8 cellular contexts compared by ENCODE assay signal in the genomic region with DNA sequence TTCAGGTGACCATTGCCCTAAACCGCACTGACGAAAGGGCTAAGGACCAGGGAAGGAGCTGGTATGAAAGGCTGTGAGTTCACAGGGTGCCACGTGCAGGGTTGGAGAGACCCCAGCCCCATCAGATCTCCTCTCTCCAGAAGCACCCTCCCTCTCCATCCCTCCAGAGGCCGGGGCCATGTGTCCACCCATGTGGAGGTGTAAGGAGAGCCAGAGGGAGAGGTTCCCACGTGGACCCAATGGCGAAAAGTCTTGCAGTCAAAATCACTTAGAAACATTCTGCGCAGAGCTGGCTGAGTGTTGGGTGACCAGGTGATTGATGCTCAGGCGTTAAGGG.
DNase-seq lines count a peak whose midpoint lies in the region; TF ChIP-seq lines count a peak whose summit lies in the region.

No MANE protein-coding gene starts in this region.

- peak overlapping the region; percentile 72 for H2AK5ac ChIP-seq in neuronal stem cell (ENCODE audit: low read depth, low read length)

- intact Hi-C loops in CD4-positive, alpha-beta memory T cell (cut with micrococcal nuclease): no loop called here

- H3K9ac ChIP-seq in KMS-11: peak overlapping the region; percentile 74; the same call in 1 of the 2 replicates
- H3K9ac ChIP-seq in neuronal stem cell (ENCODE audit: low read depth, low read length, poor library complexity): peak overlapping the region; percentile 88

- peak overlapping the region; percentile 91 for H2AFZ ChIP-seq in KMS-11 (ENCODE audit: low read depth)
- H2AFZ ChIP-seq in neuronal stem cell (ENCODE audit: low read length): peak overlapping the region; percentile 64

- no peaks in the 10 kb centered on the region for H3K79me1 ChIP-seq in neuronal stem cell (ENCODE audit: low read depth, low read length)

- TF ChIP-seq CTCF in KMS-11 (conservative IDR thresholded peaks at IDR 0.05; ENCODE audit: low read depth, low read length) (no peak), endothelial cell (IDR thresholded peaks at IDR 0.05; ENCODE audit: unreplicated experiment) (no peak)

- H4K20me1 ChIP-seq in KMS-11 (ENCODE audit: insufficient read depth): no peaks in the 10 kb centered on the region

- H3K23ac ChIP-seq in neuronal stem cell (ENCODE audit: low read depth, low read length, poor library complexity): no peak overlapping the region

- H3K4me3 Mint-ChIP-seq in CD4-positive, alpha-beta memory T cell: peak overlapping the region in 7 of 8 donors; percentile 7 to 68 (median 25)
- H3K4me3 Mint-ChIP-seq in endothelial cell (ENCODE audit: unreplicated experiment): peak overlapping the region; percentile 13

- no peak for DNase-seq in CD4-positive, alpha-beta memory T cell
- DNase-seq in endothelial cell (ENCODE audit: low spot score) (no peak), neuronal stem cell (ENCODE audit: low spot score) (no peak), EL (no peak), amygdala (lab: John Stamatoyannopoulos, UW) (no peak)
- DNase-seq in stimulated activated CD4-positive, alpha-beta T cell treated with anti-CD3 and anti-CD28 coated beads, Interleukin-12 subunit alpha, Interleukin-12 subunit beta, amount 100 ng/mL, for 4 hours: no peak
- DNase-seq in activated CD4-positive, alpha-beta T cell treated with anti-CD3 and anti-CD28 coated beads for 1 hour: no peak

- H3K4me2 ChIP-seq in KMS-11 (peak overlapping the region; percentile 42), neuronal stem cell (ENCODE audit: insufficient read depth, low read length, poor library complexity, severe bottlenecking) (peak overlapping the region; percentile 93)

- no peaks in the 10 kb centered on the region for H3K36me3 Mint-ChIP-seq in CD4-positive, alpha-beta memory T cell
- H3K36me3 Mint-ChIP-seq in endothelial cell (ENCODE audit: low read depth, unreplicated experiment): no peaks in the 10 kb centered on the region

- H3K36me3 ChIP-seq in CD4-positive, alpha-beta memory T cell (ENCODE audit: insufficient read depth, low read length): no peaks in the 10 kb centered on the region
- no peaks in the 10 kb centered on the region for H3K36me3 ChIP-seq in KMS-11 (ENCODE audit: insufficient read depth)
- H3K36me3 ChIP-seq in neuronal stem cell (replicated peaks in 1 of 2; ENCODE audit: control insufficient read depth in 2 of 2, insufficient read depth in 2 of 2, low read length in 2 of 2): no peaks in the 10 kb centered on the region

- peak overlapping the region; percentile 15 for H3K14ac ChIP-seq in neuronal stem cell (ENCODE audit: low read length)

- H2BK120ac ChIP-seq in neuronal stem cell (ENCODE audit: low read depth, low read length): no peak overlapping the region

- no peaks in the 10 kb centered on the region for H3K9me3 ChIP-seq in CD4-positive, alpha-beta memory T cell (ENCODE audit: control insufficient read depth in 1 of 2, low read length in 2 of 2)
- peaks cover 0 to 10% of the 10 kb centered on the region in 2 donors for H3K9me3 ChIP-seq in neuronal stem cell (replicated peaks in 1 of 2; ENCODE audit: control insufficient read depth in 2 of 2, insufficient read depth in 1 of 2, low read depth in 1 of 2, low read length in 2 of 2)

- H3K9me3 Mint-ChIP-seq in CD4-positive, alpha-beta memory T cell: peaks cover 0 to 15% (median 7%) of the 10 kb centered on the region in 8 donors
- H3K9me3 Mint-ChIP-seq in endothelial cell (ENCODE audit: unreplicated experiment): no peaks in the 10 kb centered on the region

- H4K91ac ChIP-seq in neuronal stem cell (ENCODE audit: low read depth, low read length, poor library complexity): peak overlapping the region; percentile 11

- peak overlapping the region; percentile 95 for H3K18ac ChIP-seq in neuronal stem cell (ENCODE audit: low read length)

- H3K4me3 ChIP-seq in CD4-positive, alpha-beta memory T cell (ENCODE audit: low read length in 2 of 2): no peak overlapping the region
- H3K4me3 ChIP-seq in KMS-11 (IDR thresholded peaks at IDR 0.05; ENCODE audit: insufficient read depth, low read depth, low read length) (no peak overlapping the region), neuronal stem cell (ENCODE audit: low read length in 2 of 2) (peak overlapping the region in 1 of 2 donors; percentile 82)

- H2BK15ac ChIP-seq in neuronal stem cell (ENCODE audit: low read length): peak overlapping the region; percentile 0

- H3K79me2 ChIP-seq in KMS-11 (ENCODE audit: insufficient read depth, low read depth): no peaks in the 10 kb centered on the region

- CTCF ChIA-PET in CD4-positive, alpha-beta memory T cell (lab: Charles Lee; ENCODE audit: partially characterized antibody): no interaction called here

- H3K4me1 Mint-ChIP-seq in CD4-positive, alpha-beta memory T cell: peaks cover 1 to 12% (median 11%) of the 10 kb centered on the region in 4 donors
- peaks cover 13% of the 10 kb centered on the region for H3K4me1 Mint-ChIP-seq in endothelial cell (ENCODE audit: unreplicated experiment)

- no peak overlapping the region for H3K27ac ChIP-seq in CD4-positive, alpha-beta memory T cell (ENCODE audit: low read depth, low read length)
- H3K27ac ChIP-seq in KMS-11: peak overlapping the region; percentile 75; the same call in 1 of the 2 replicates
- no peak overlapping the region for H3K27ac ChIP-seq in neuronal stem cell (replicated peaks; ENCODE audit: low read length)

- H3K27ac Mint-ChIP-seq in CD4-positive, alpha-beta memory T cell: no peak overlapping the region
- no peak overlapping the region for H3K27ac Mint-ChIP-seq in endothelial cell (ENCODE audit: unreplicated experiment)

- H3K27me3 ChIP-seq in CD4-positive, alpha-beta memory T cell (ENCODE audit: insufficient read depth, low read length): peaks cover 4% of the 10 kb centered on the region
- H3K27me3 ChIP-seq in KMS-11 (ENCODE audit: insufficient read depth, low read depth) (no peaks in the 10 kb centered on the region), neuronal stem cell (ENCODE audit: control insufficient read depth in 3 of 3, insufficient read depth in 3 of 3, low read depth in 1 of 3, low read length in 3 of 3) (no peaks in the 10 kb centered on the region)

- no peak overlapping the region for H3K4ac ChIP-seq in neuronal stem cell (ENCODE audit: low read length)

- WGBS in neuronal stem cell (ENCODE audit: extremely low coverage in 2 of 2, insufficient read length in 2 of 2, insufficient replicate concordance in 1 of 2), 2 donors: no CpG with 5 or more reads among the region's 8 CpGs

- no peak overlapping the region for H4K8ac ChIP-seq in neuronal stem cell (ENCODE audit: low read depth, low read length)

- peak overlapping the region; percentile 78 for H2BK12ac ChIP-seq in neuronal stem cell (ENCODE audit: low read length)

- H2BK5ac ChIP-seq in neuronal stem cell (ENCODE audit: low read length): no peak overlapping the region

- peaks cover 14% of the 10 kb centered on the region for H3K4me1 ChIP-seq in CD4-positive, alpha-beta memory T cell (ENCODE audit: insufficient read depth, low read length)
- H3K4me1 ChIP-seq in KMS-11 (ENCODE audit: low read depth, poor library complexity, severe bottlenecking) (no peaks in the 10 kb centered on the region), neuronal stem cell (ENCODE audit: control insufficient read depth in 2 of 2, insufficient read depth in 1 of 2, low read depth in 1 of 2, low read length in 2 of 2) (peaks cover 24 to 29% of the 10 kb centered on the region in 2 donors)

- POLR2A ChIA-PET in CD4-positive, alpha-beta memory T cell (lab: Charles Lee; ENCODE audit: partially characterized antibody): no interaction called here

- peaks cover 4 to 8% of the 10 kb centered on the region in 2 donors for H3K27me3 Mint-ChIP-seq in CD4-positive, alpha-beta memory T cell
- H3K27me3 Mint-ChIP-seq in endothelial cell (ENCODE audit: unreplicated experiment): peaks cover 7% of the 10 kb centered on the region
